Comparison of ENCODE assay signal across 20 cellular contexts in genomic region chr6:56521454-56521853, GRCh38.
A peak's percentile ranks its signal among the peaks of the same experiment; 100 is the strongest.
DNase-seq lines count a peak whose midpoint lies in the region; ATAC-seq and TF ChIP-seq lines count a peak whose summit lies in the region.
"Had no signal": no experiment of that assay in that cellular context is flagged by ENCODE, and none has a peak within 500 bp of the region (broad histone marks: within the 10 kb centered on the region; RNA-seq: fewer than 3 reads in every experiment).

No MANE protein-coding gene starts in this region.

- no peak overlapping the region for H3K9ac ChIP-seq in muscle layer of colon (ENCODE audit: low read length)
- H3K9ac ChIP-seq: BLaER1 had no signal

- intact Hi-C loops in esophagus muscularis mucosa (cut with DNase I): no loop called here

- H3K27me3 ChIP-seq in esophagus muscularis mucosa: no peaks in the 10 kb centered on the region
- H3K27me3 ChIP-seq in muscle layer of colon (ENCODE audit: control insufficient read depth in 1 of 2, insufficient read depth in 2 of 2, low read length in 2 of 2): no peaks in the 10 kb centered on the region
- H3K27me3 ChIP-seq: adrenal gland, BLaER1 had no signal

- WGBS in esophagus muscularis mucosa: 67% methylated on average over 2 of the region's 2 CpGs

- no peak for TF ChIP-seq POLR2A in esophagus muscularis mucosa (IDR thresholded peaks at IDR 0.05; ENCODE audit: low read depth)

- H3K27ac ChIP-seq in esophagus muscularis mucosa (replicated peaks in 1 of 4): peak overlapping the region; percentile 52 to 88 (median 70)
- H3K27ac ChIP-seq in muscle layer of colon (ENCODE audit: low read depth, low read length): peak overlapping the region; percentile 18
- H3K27ac ChIP-seq: BLaER1 had no signal

- H3K4me1 ChIP-seq in esophagus muscularis mucosa: peaks cover 43 to 91% (median 84%) of the 10 kb centered on the region in 4 donors
- H3K4me1 ChIP-seq in muscle layer of colon (ENCODE audit: insufficient read depth, low read length): peaks cover 69% of the 10 kb centered on the region
- H3K4me1 ChIP-seq: BLaER1 had no signal

- peaks cover 0 to 9% (median 6%) of the 10 kb centered on the region in 3 donors for H3K36me3 Mint-ChIP-seq in naive thymus-derived CD8-positive, alpha-beta T cell
- H3K36me3 Mint-ChIP-seq: natural killer cell treated with Interleukin-12 subunit alpha and Interleukin-12 subunit beta and Interleukin-15 and Interleukin-18, amount 100 ng/mL, for 72 hours had no signal

- no peak for ATAC-seq in HG02763 (IDR thresholded peaks at IDR 0.05; ENCODE audit: unreplicated experiment)
- no peak for ATAC-seq in HG02610 (IDR thresholded peaks at IDR 0.05; ENCODE audit: unreplicated experiment)
- ATAC-seq in naive thymus-derived CD8-positive, alpha-beta T cell: no peak
- ATAC-seq: natural killer cell treated with Interleukin-12 subunit alpha and Interleukin-12 subunit beta and Interleukin-15 and Interleukin-18, amount 100 ng/mL, for 72 hours had no signal

- peak; percentile 40 for DNase-seq in EL
- peak; percentile 37 for DNase-seq in LoVo (ENCODE audit: low spot score)
- no peak for DNase-seq in esophagus muscularis mucosa (ENCODE audit: extremely low spot score)
- no peak for DNase-seq in central memory CD4-positive, alpha-beta T cell
- DNase-seq in naive thymus-derived CD8-positive, alpha-beta T cell: no peak
- DNase-seq: activated effector memory CD4-positive, alpha-beta T cell treated with Interleukin-2 at 50 U/mL for 16 hours; adrenal gland; foreskin melanocyte; GDM1; NCI-H1436 treated with DMSO at 0.1 percent for 48 hours; NCI-H345; SHP77; stimulated activated CD4-positive, alpha-beta T cell treated with anti-CD3 and anti-CD28 coated beads, Interleukin-15, amount 100 ng/mL, for 24 hours; stimulated activated naive CD4-positive, alpha-beta T cell had no signal

- H3K9me3 Mint-ChIP-seq in naive thymus-derived CD8-positive, alpha-beta T cell: peaks cover 0 to 19% (median 7%) of the 10 kb centered on the region in 9 donors
- H3K9me3 Mint-ChIP-seq: natural killer cell treated with Interleukin-12 subunit alpha and Interleukin-12 subunit beta and Interleukin-15 and Interleukin-18, amount 100 ng/mL, for 72 hours had no signal

- no peak overlapping the region for H3K4me3 Mint-ChIP-seq in naive thymus-derived CD8-positive, alpha-beta T cell
- H3K4me3 Mint-ChIP-seq: natural killer cell treated with Interleukin-12 subunit alpha and Interleukin-12 subunit beta and Interleukin-15 and Interleukin-18, amount 100 ng/mL, for 72 hours had no signal

- no peak overlapping the region for H3K27ac Mint-ChIP-seq in naive thymus-derived CD8-positive, alpha-beta T cell
- H3K27ac Mint-ChIP-seq: natural killer cell treated with Interleukin-12 subunit alpha and Interleukin-12 subunit beta and Interleukin-15 and Interleukin-18, amount 100 ng/mL, for 72 hours had no signal

- TF ChIP-seq CTCF in esophagus muscularis mucosa (IDR thresholded peaks at IDR 0.05): no peak

- no peaks in the 10 kb centered on the region for H3K9me3 ChIP-seq in esophagus muscularis mucosa
- no peaks in the 10 kb centered on the region for H3K9me3 ChIP-seq in muscle layer of colon (ENCODE audit: low read length)
- H3K9me3 ChIP-seq: adrenal gland, BLaER1 had no signal

- H3K27me3 Mint-ChIP-seq in naive thymus-derived CD8-positive, alpha-beta T cell: no peaks in the 10 kb centered on the region
- H3K27me3 Mint-ChIP-seq: natural killer cell treated with Interleukin-12 subunit alpha and Interleukin-12 subunit beta and Interleukin-15 and Interleukin-18, amount 100 ng/mL, for 72 hours had no signal

- H3K4me3 ChIP-seq in esophagus muscularis mucosa (no peak overlapping the region), muscle layer of colon (ENCODE audit: low read depth in 1 of 2, low read length in 2 of 2) (no peak overlapping the region)
- H3K4me3 ChIP-seq: adrenal gland, BLaER1, lung had no signal

- no peak for TF ChIP-seq EP300 in esophagus muscularis mucosa (IDR thresholded peaks at IDR 0.05)

- no peaks in the 10 kb centered on the region for H3K4me1 Mint-ChIP-seq in naive thymus-derived CD8-positive, alpha-beta T cell

- H3K36me3 ChIP-seq in esophagus muscularis mucosa: peaks cover 0 to 34% (median 14%) of the 10 kb centered on the region in 4 donors
- H3K36me3 ChIP-seq in muscle layer of colon (ENCODE audit: insufficient read depth, low read length): peaks cover 20% of the 10 kb centered on the region

- POLR2A ChIA-PET in naive thymus-derived CD8-positive, alpha-beta T cell (lab: Charles Lee): no interaction called here

Comparison
In these comparisons a context has a peak if more than half of its experiments do, and no peak if none do; other contexts are left out.
1. DNase-seq: peak in EL (single experiment) and LoVo (single experiment); none in esophagus muscularis mucosa (single experiment), central memory CD4-positive, alpha-beta T cell (single experiment) and naive thymus-derived CD8-positive, alpha-beta T cell (0 of 10).